ENCODE assay signal across 2 cellular contexts in genomic region chr17:27895110-27895895, GRCh38.
TF ChIP-seq lines count a peak whose summit lies in the region.

No MANE protein-coding gene starts in this region.

TF ChIP-seq in H1, 55 proteins besides CTCF, POLR2A, EP300 and RAD21 (continued from another document):
- no peak for TF ChIP-seq TAF1 (IDR thresholded peaks at IDR 0.05; ENCODE audit: low read depth, low read length)
- no peak for TF ChIP-seq JUND (IDR thresholded peaks at IDR 0.05; ENCODE audit: low read length)
- TF ChIP-seq SUZ12 (IDR thresholded peaks at IDR 0.05; ENCODE audit: low read length) = no peak

TF ChIP-seq in HEK293T, 16 proteins besides CTCF, POLR2A, EP300 and RAD21 (continued from another document):
- no peak for TF ChIP-seq CTBP1 (IDR thresholded peaks at IDR 0.05; ENCODE audit: borderline replicate concordance)
- TF ChIP-seq FOXK2 (IDR thresholded peaks at IDR 0.05) = no peak
- no peak for TF ChIP-seq ARNT (IDR thresholded peaks at IDR 0.05)
- no peak for TF ChIP-seq ELF4 (IDR thresholded peaks at IDR 0.05)
- TF ChIP-seq PKNOX1 (IDR thresholded peaks at IDR 0.05) = no peak
- no peak for TF ChIP-seq FOXA1 (IDR thresholded peaks at IDR 0.05)
- no peak for TF ChIP-seq L3MBTL2 (conservative IDR thresholded peaks at IDR 0.05)
- TF ChIP-seq HDGF (IDR thresholded peaks at IDR 0.05; ENCODE audit: borderline replicate concordance) = no peak
- TF ChIP-seq BHLHE40 (IDR thresholded peaks at IDR 0.05; ENCODE audit: borderline replicate concordance) = no peak
- TF ChIP-seq NFRKB (IDR thresholded peaks at IDR 0.05) = no peak
- no peak for TF ChIP-seq LEF1 (IDR thresholded peaks at IDR 0.05; ENCODE audit: borderline replicate concordance)
